ENCODE assay signal across 8 cellular contexts in genomic region chr1:1619917-1620361, GRCh38. TPM values are rescaled to one million over a fixed set of nuclear protein-coding genes. Genes with fewer than 3 reads are reported as not detected.
A peak's percentile ranks its signal among the peaks of the same experiment; 100 is the strongest.
DNase-seq lines count a peak whose midpoint lies in the region; ATAC-seq and TF ChIP-seq lines count a peak whose summit lies in the region.
"Had no signal": no experiment of that assay in that cellular context is flagged by ENCODE, and none has a peak within 500 bp of the region (broad histone marks: within the 10 kb centered on the region; RNA-seq: fewer than 3 reads in every experiment).

No MANE protein-coding gene starts in this region.

- no peaks in the 10 kb centered on the region for H3K27me3 ChIP-seq in gastrocnemius medialis
- H3K27me3 ChIP-seq: colonic mucosa, testis had no signal

- no peak overlapping the region for H3K4me3 Mint-ChIP-seq in activated CD8-positive, alpha-beta T cell treated with anti-CD3 and anti-CD28 coated beads for 36 hours
- no peak overlapping the region for H3K4me3 Mint-ChIP-seq in activated CD8-positive, alpha-beta T cell treated with anti-CD3 and anti-CD28 coated beads, Interleukin-2, amount 10 ng/mL, durations not matched to agents 7 days and 5 days

- no peaks in the 10 kb centered on the region for H3K4me1 Mint-ChIP-seq in activated CD8-positive, alpha-beta T cell treated with anti-CD3 and anti-CD28 coated beads for 36 hours (ENCODE audit: low read depth)
- peaks cover 19% of the 10 kb centered on the region for H3K4me1 Mint-ChIP-seq in activated CD8-positive, alpha-beta T cell treated with anti-CD3 and anti-CD28 coated beads, Interleukin-2, amount 10 ng/mL, durations not matched to agents 7 days and 5 days (ENCODE audit: low read depth)

- no peak overlapping the region for H3K27ac Mint-ChIP-seq in activated CD8-positive, alpha-beta T cell treated with anti-CD3 and anti-CD28 coated beads for 36 hours
- H3K27ac Mint-ChIP-seq in activated CD8-positive, alpha-beta T cell treated with anti-CD3 and anti-CD28 coated beads, Interleukin-2, amount 10 ng/mL, durations not matched to agents 7 days and 5 days, result no peak overlapping the region

- no peaks in the 10 kb centered on the region for H3K36me3 Mint-ChIP-seq in activated CD8-positive, alpha-beta T cell treated with anti-CD3 and anti-CD28 coated beads for 36 hours (ENCODE audit: low read depth)
- H3K36me3 Mint-ChIP-seq in activated CD8-positive, alpha-beta T cell treated with anti-CD3 and anti-CD28 coated beads, Interleukin-2, amount 10 ng/mL, durations not matched to agents 7 days and 5 days (ENCODE audit: low read depth), result peaks cover 4% of the 10 kb centered on the region

- peak; percentile 39 for TF ChIP-seq CTCF in activated CD8-positive, alpha-beta T cell treated with anti-CD3 and anti-CD28 coated beads for 36 hours (IDR thresholded peaks at IDR 0.05)
- TF ChIP-seq CTCF in gastrocnemius medialis (IDR thresholded peaks at IDR 0.05 in 4 of 5, conservative IDR thresholded peaks at IDR 0.05 in 1 of 5), result peak; percentile 34 to 59 (median 42)

- H3K27me3 Mint-ChIP-seq in activated CD8-positive, alpha-beta T cell treated with anti-CD3 and anti-CD28 coated beads for 36 hours, result no peaks in the 10 kb centered on the region
- H3K27me3 Mint-ChIP-seq in activated CD8-positive, alpha-beta T cell treated with anti-CD3 and anti-CD28 coated beads, Interleukin-2, amount 10 ng/mL, durations not matched to agents 7 days and 5 days (ENCODE audit: low read depth), result no peaks in the 10 kb centered on the region

- TF ChIP-seq POLR2A in gastrocnemius medialis (IDR thresholded peaks at IDR 0.05), result no peak

- intact Hi-C loops in activated CD8-positive, alpha-beta T cell treated with anti-CD3 and anti-CD28 coated beads for 36 hours (cut with micrococcal nuclease), result no loop called here
- intact Hi-C loops in gastrocnemius medialis (cut with DNase I; ENCODE audit: low total_unique reads), result loop anchor here (5.0 kb wide), 1 partner anchor 108 kb away; the partner anchor contains the start of gene ATAD3A

- H3K36me3 ChIP-seq in gastrocnemius medialis, result no peaks in the 10 kb centered on the region
- H3K36me3 ChIP-seq: colonic mucosa had no signal

- ATAC-seq in activated CD8-positive, alpha-beta T cell treated with anti-CD3 and anti-CD28 coated beads for 36 hours, result no peak
- no peak for ATAC-seq in activated CD8-positive, alpha-beta T cell treated with anti-CD3 and anti-CD28 coated beads, Interleukin-2, amount 10 ng/mL, durations not matched to agents 7 days and 5 days
- ATAC-seq in gastrocnemius medialis (peak; percentile 23 to 45), GM21515 (IDR thresholded peaks at IDR 0.05; ENCODE audit: unreplicated experiment) (no peak)

- H3K9me3 Mint-ChIP-seq in activated CD8-positive, alpha-beta T cell treated with anti-CD3 and anti-CD28 coated beads for 36 hours, result no peaks in the 10 kb centered on the region
- H3K9me3 Mint-ChIP-seq in activated CD8-positive, alpha-beta T cell treated with anti-CD3 and anti-CD28 coated beads, Interleukin-2, amount 10 ng/mL, durations not matched to agents 7 days and 5 days (ENCODE audit: insufficient read depth), result no peaks in the 10 kb centered on the region

- peaks cover 55 to 63% of the 10 kb centered on the region in 2 donors for H3K4me1 ChIP-seq in gastrocnemius medialis

- H3K9me3 ChIP-seq in gastrocnemius medialis, result no peaks in the 10 kb centered on the region
- H3K9me3 ChIP-seq: colonic mucosa, testis had no signal

- in situ Hi-C loops in gastrocnemius medialis (cut with MboI; ENCODE audit: low sequenced_read_pairs in 4 of 4), result no loop called here

- peak; percentile 9 for DNase-seq in activated CD8-positive, alpha-beta T cell treated with anti-CD3 and anti-CD28 coated beads for 36 hours
- no peak for DNase-seq in activated CD8-positive, alpha-beta T cell treated with anti-CD3 and anti-CD28 coated beads, Interleukin-2, amount 10 ng/mL, durations not matched to agents 7 days and 5 days
- DNase-seq in dermis blood vessel endothelial cell, result peak; percentile 27
- peak; percentile 58 to 93 for DNase-seq in gastrocnemius medialis
- no peak for DNase-seq in caudate nucleus (lab: John Stamatoyannopoulos, UW)
- DNase-seq: colonic mucosa, testis had no signal

- CTCF ChIA-PET in activated CD8-positive, alpha-beta T cell treated with anti-CD3 and anti-CD28 coated beads for 36 hours (lab: Charles Lee), result interaction anchor here (1.0 to 1.4 kb wide), 3 partner anchors 17 to 58 kb away, joined by 3 to 4 read pairs (median 3); no protein-coding TSS in a partner anchor
- CTCF ChIA-PET in activated CD8-positive, alpha-beta T cell treated with anti-CD3 and anti-CD28 coated beads, Interleukin-2, amount 10 ng/mL, durations not matched to agents 7 days and 5 days (lab: Charles Lee), result interaction anchor here (1.0 kb wide), 1 partner anchor 10 kb away, joined by 6 read pairs; no protein-coding TSS in a partner anchor

- H3K4me3 ChIP-seq in gastrocnemius medialis, result no peak overlapping the region
- H3K4me3 ChIP-seq: colonic mucosa, testis had no signal

- H3K27ac ChIP-seq in gastrocnemius medialis (peak overlapping the region; percentile 88 to 99 (median 91)), caudate nucleus (ENCODE audit: low read depth, low read length) (no peak overlapping the region)
- H3K27ac ChIP-seq: colonic mucosa, testis had no signal

- POLR2A ChIA-PET in activated CD8-positive, alpha-beta T cell treated with anti-CD3 and anti-CD28 coated beads for 36 hours (lab: Charles Lee), result interaction anchor here (0.7 to 8.4 kb wide), 2 partner anchors 10 to 23 kb away, joined by 3 to 46 read pairs; partner anchors contain the start of gene MMP23B
- POLR2A ChIA-PET in activated CD8-positive, alpha-beta T cell treated with anti-CD3 and anti-CD28 coated beads, Interleukin-2, amount 10 ng/mL, durations not matched to agents 7 days and 5 days (lab: Charles Lee), result no interaction called here

RNA-seq across cellular contexts. Expression of gene MIB2, which starts 4.6 kb away (rescaled TPM):
- total RNA-seq in activated CD8-positive, alpha-beta T cell treated with anti-CD3 and anti-CD28 coated beads for 36 hours, result 10 to 100 TPM; 40.1 to 41.3 TPM
- 10 to 100 TPM; 49.3 to 50.7 TPM for total RNA-seq in activated CD8-positive, alpha-beta T cell treated with anti-CD3 and anti-CD28 coated beads, Interleukin-2, amount 10 ng/mL, durations not matched to agents 7 days and 5 days
- total RNA-seq in dermis blood vessel endothelial cell (49.2 and 71.0 TPM in 2 replicates), gastrocnemius medialis (100 to 1,000 TPM in 2 of 4 donors, 10 to 100 TPM in 2; 66.4 to 154 (median 117) TPM)

RNA-seq across cellular contexts. Expression of gene MMP23B, which starts 12.0 kb away (rescaled TPM):
- total RNA-seq in activated CD8-positive, alpha-beta T cell treated with anti-CD3 and anti-CD28 coated beads for 36 hours, result 1 to 10 TPM; 3.3 to 4.0 TPM
- total RNA-seq in activated CD8-positive, alpha-beta T cell treated with anti-CD3 and anti-CD28 coated beads, Interleukin-2, amount 10 ng/mL, durations not matched to agents 7 days and 5 days, result 1 to 10 TPM; 1.7 to 2.0 TPM
- total RNA-seq in dermis blood vessel endothelial cell, result 0.42 TPM in 1 of 2 replicates, not detected in the other
- total RNA-seq in gastrocnemius medialis, result under 1 TPM in 1 of 4 donors, not detected in 3; 0.62 TPM

RNA-seq across cellular contexts. Expression of gene FNDC10, which starts 20.0 kb away (rescaled TPM):
- 1 to 10 TPM; 2.8 to 3.6 TPM for total RNA-seq in activated CD8-positive, alpha-beta T cell treated with anti-CD3 and anti-CD28 coated beads for 36 hours
- 1 to 10 TPM; 7.5 to 9.3 TPM for total RNA-seq in activated CD8-positive, alpha-beta T cell treated with anti-CD3 and anti-CD28 coated beads, Interleukin-2, amount 10 ng/mL, durations not matched to agents 7 days and 5 days
- total RNA-seq in dermis blood vessel endothelial cell (0.68 and 1.4 TPM in 2 replicates), gastrocnemius medialis (1 to 10 TPM in 1 of 4 donors, under 1 TPM in 2, not detected in 1; 0.20 to 1.3 (median 0.94) TPM)

RNA-seq across cellular contexts. Expression of gene CDK11B, which starts 38.9 kb away (rescaled TPM):
- total RNA-seq in activated CD8-positive, alpha-beta T cell treated with anti-CD3 and anti-CD28 coated beads for 36 hours, result 10 to 100 TPM; 29.4 to 32.0 TPM
- 10 to 100 TPM; 35.4 to 39.5 TPM for total RNA-seq in activated CD8-positive, alpha-beta T cell treated with anti-CD3 and anti-CD28 coated beads, Interleukin-2, amount 10 ng/mL, durations not matched to agents 7 days and 5 days
- total RNA-seq in dermis blood vessel endothelial cell (12.3 and 13.2 TPM in 2 replicates), gastrocnemius medialis (10 to 100 TPM; 19.5 to 49.0 (median 42.2) TPM)

RNA-seq across cellular contexts. Expression of gene SSU72, which starts 45.3 kb away (rescaled TPM):
- total RNA-seq in activated CD8-positive, alpha-beta T cell treated with anti-CD3 and anti-CD28 coated beads for 36 hours, result 100 to 1,000 TPM; 111 to 113 TPM
- total RNA-seq in activated CD8-positive, alpha-beta T cell treated with anti-CD3 and anti-CD28 coated beads, Interleukin-2, amount 10 ng/mL, durations not matched to agents 7 days and 5 days, result 100 to 1,000 TPM; 123 to 129 TPM
- total RNA-seq in dermis blood vessel endothelial cell (87.1 and 128 TPM in 2 replicates), gastrocnemius medialis (100 to 1,000 TPM; 141 to 235 (median 208) TPM)

Comparison
In these comparisons a context has a peak if more than half of its experiments do, and no peak if none do; other contexts are left out.
1. DNase-seq: peak in activated CD8-positive, alpha-beta T cell treated with anti-CD3 and anti-CD28 coated beads for 36 hours (single experiment), dermis blood vessel endothelial cell (single experiment) and gastrocnemius medialis (2 of 2); none in activated CD8-positive, alpha-beta T cell treated with anti-CD3 and anti-CD28 coated beads, Interleukin-2, amount 10 ng/mL, durations not matched to agents 7 days and 5 days (single experiment) and caudate nucleus (0 of 61).
2. ATAC-seq: peak in gastrocnemius medialis (2 of 2); none in activated CD8-positive, alpha-beta T cell treated with anti-CD3 and anti-CD28 coated beads for 36 hours (single experiment), activated CD8-positive, alpha-beta T cell treated with anti-CD3 and anti-CD28 coated beads, Interleukin-2, amount 10 ng/mL, durations not matched to agents 7 days and 5 days (single experiment) and GM21515 (single experiment).